ENCODE assay signal across 14 cellular contexts in genomic region chr5:142960309-142960696, GRCh38.
DNase-seq lines count a peak whose midpoint lies in the region; FAIRE-seq and TF ChIP-seq lines count a peak whose summit lies in the region.
"Had no signal": no experiment of that assay in that cellular context is flagged by ENCODE, and none has a peak within 500 bp of the region (broad histone marks: within the 10 kb centered on the region; RNA-seq: fewer than 3 reads in every experiment).

No MANE protein-coding gene starts in this region.

- H3K4me1 ChIP-seq in breast epithelium (no peaks in the 10 kb centered on the region), SJSA1 (replicated peaks) (peaks cover 26% of the 10 kb centered on the region)
- H3K4me1 ChIP-seq: lower lobe of right lung had no signal

- H3K27ac ChIP-seq in breast epithelium (no peak overlapping the region), SJSA1 (peak overlapping the region; percentile 74)
- H3K27ac ChIP-seq: lower lobe of right lung had no signal

- H3K36me3 ChIP-seq in breast epithelium (no peaks in the 10 kb centered on the region), SJSA1 (0 out of 2 replicates have a peak, but pooled peaks cover 4% of the 10 kb centered on the region)
- H3K36me3 ChIP-seq: lower lobe of right lung had no signal

- POLR2A ChIA-PET in MCF 10A (lab: Yijun Ruan, JAX) = interaction anchor here (1.0 to 2.7 kb wide), 5 partner anchors 15 to 101 kb away, joined by 3 to 17 read pairs (median 3); no protein-coding TSS in a partner anchor

- H3K9me3 ChIP-seq in breast epithelium (no peaks in the 10 kb centered on the region), SJSA1 (replicated peaks) (no peaks in the 10 kb centered on the region)
- H3K9me3 ChIP-seq: lower lobe of right lung had no signal

- no peaks in the 10 kb centered on the region for H3K36me3 Mint-ChIP-seq in MCF 10A (ENCODE audit: insufficient read depth, unreplicated experiment)

- DNase-seq in MCF 10A (ENCODE audit: unreplicated experiment) (peak; percentile 89), breast epithelium (ENCODE audit: low spot score in 2 of 2) (no peak), SJSA1 (ENCODE audit: low read depth in 1 of 2, low spot score in 2 of 2) (peak; percentile 70 to 78), fibroblast of villous mesenchyme (ENCODE audit: low read depth) (peak; percentile 82), urothelium cell line (ENCODE audit: low spot score) (peak; percentile 30), NCI-H69 (lab: John Stamatoyannopoulos, UW) (no peak), NCI-H510A (lab: John Stamatoyannopoulos, UW) (no peak)
- no peak for DNase-seq in stimulated activated CD4-positive, alpha-beta T cell treated with anti-CD3 and anti-CD28 coated beads, Interleukin-15, amount 100 ng/mL, for 24 hours
- DNase-seq: anterior cingulate cortex, GF-D8, lower lobe of right lung, MV-4-11, retina, T-cell had no signal

- CTCF ChIA-PET in MCF 10A (lab: Yijun Ruan, JAX) = interaction anchor here (0.5 to 2.8 kb wide), 14 partner anchors 15 to 1210 kb away, joined by 3 to 15 read pairs (median 4); partner anchors contain the start of gene YIPF5

- no peak overlapping the region for H3K4me3 ChIP-seq in breast epithelium
- H3K4me3 ChIP-seq in SJSA1 = no peak overlapping the region
- H3K4me3 ChIP-seq in fibroblast of villous mesenchyme (ENCODE audit: low read depth, low read length) = no peak overlapping the region
- H3K4me3 ChIP-seq: lower lobe of right lung had no signal

- no peak for TF ChIP-seq POLR2A in breast epithelium (IDR thresholded peaks at IDR 0.05)

- H3K4me1 Mint-ChIP-seq in MCF 10A (ENCODE audit: insufficient read depth, unreplicated experiment) = peaks cover 27% of the 10 kb centered on the region

- BruUV-seq in MCF 10A (replicated peaks; lab: Mats Ljungman, UMichigan) = no TSS peak

- intact Hi-C loops in MCF 10A (cut with micrococcal nuclease) (loop anchor here (2.0 kb wide), 1 partner anchor 42 kb away; no protein-coding TSS in a partner anchor), breast epithelium (cut with DNase I; ENCODE audit: low total_unique reads) (no loop called here)

- H3K27me3 Mint-ChIP-seq in MCF 10A (ENCODE audit: insufficient read depth, unreplicated experiment) = no peaks in the 10 kb centered on the region
- H3K27me3 Mint-ChIP-seq: T-cell had no signal

- TF ChIP-seq CTCF in MCF 10A (IDR thresholded peaks at IDR 0.05; ENCODE audit: unreplicated experiment) (no peak), breast epithelium (IDR thresholded peaks at IDR 0.05) (no peak), fibroblast of villous mesenchyme (IDR thresholded peaks at IDR 0.05; ENCODE audit: insufficient read depth, low read depth, low read length) (no peak)

- H3K9me3 Mint-ChIP-seq in MCF 10A (ENCODE audit: unreplicated experiment) = no peaks in the 10 kb centered on the region
- H3K9me3 Mint-ChIP-seq: T-cell had no signal

- H3K4me3 Mint-ChIP-seq in MCF 10A (ENCODE audit: unreplicated experiment) = no peak overlapping the region
- H3K4me3 Mint-ChIP-seq: T-cell had no signal

- H3K27me3 ChIP-seq in breast epithelium (no peaks in the 10 kb centered on the region), SJSA1 (replicated peaks) (no peaks in the 10 kb centered on the region)

- no peak for FAIRE-seq in urothelium cell line (lab: Jason Lieb, UNC)

- H3K27ac Mint-ChIP-seq in MCF 10A (ENCODE audit: low read depth, unreplicated experiment) = peak overlapping the region; percentile 60

Comparison
In these comparisons a context has a peak if more than half of its experiments do, and no peak if none do; other contexts are left out.
1. DNase-seq: peak in MCF 10A (single experiment), SJSA1 (2 of 2), fibroblast of villous mesenchyme (single experiment) and urothelium cell line (single experiment); none in breast epithelium (0 of 2), NCI-H69 (single experiment), NCI-H510A (single experiment) and stimulated activated CD4-positive, alpha-beta T cell treated with anti-CD3 and anti-CD28 coated beads, Interleukin-15, amount 100 ng/mL, for 24 hours (single experiment).